24 cellular contexts compared by ENCODE assay signal in the genomic region with DNA sequence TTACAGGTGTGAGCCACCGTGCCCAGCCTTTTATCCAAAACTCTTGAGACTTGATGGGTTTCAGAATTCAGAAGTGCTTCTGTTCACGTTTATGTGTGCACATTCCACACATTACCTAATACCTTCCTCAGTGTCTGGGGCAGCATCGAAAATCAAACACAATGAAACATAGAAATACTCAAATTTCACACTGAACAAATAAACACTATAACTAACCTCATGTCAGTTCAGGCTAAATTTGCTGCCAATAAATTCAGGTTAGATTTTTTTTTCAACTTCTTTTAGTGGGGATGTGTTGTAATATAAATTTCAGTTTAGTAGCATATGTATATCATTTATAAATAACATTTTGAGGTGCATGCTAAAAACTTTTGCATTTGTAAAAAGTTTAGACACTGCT. TPM values are rescaled to one million over a fixed set of nuclear protein-coding genes. Genes with fewer than 3 reads are reported as not detected.
A peak's percentile ranks its signal among the peaks of the same experiment; 100 is the strongest.
DNase-seq lines count a peak whose midpoint lies in the region; ATAC-seq and TF ChIP-seq lines count a peak whose summit lies in the region.
"Had no signal": no experiment of that assay in that cellular context is flagged by ENCODE, and none has a peak within 500 bp of the region (broad histone marks: within the 10 kb centered on the region; RNA-seq: fewer than 3 reads in every experiment).

No MANE protein-coding gene starts in this region.

- no peak overlapping the region for H4K8ac ChIP-seq in mesenchymal stem cell (ENCODE audit: low read length)

- H3K18ac ChIP-seq in mesenchymal stem cell (ENCODE audit: low read depth in 1 of 2, low read length in 2 of 2) = no peak overlapping the region

- no peaks in the 10 kb centered on the region for H3K9me3 Mint-ChIP-seq in activated T-helper 1 cell treated with anti-CD3 and anti-CD28 coated beads, Interleukin-12 subunit alpha, Interleukin-12 subunit beta, Interleukin-2, Interleukin-4 antibody, amounts not matched to agents 30 ng/mL and 10 ng/mL and 1 ng/mL, durations not matched to agents 14 hours and 24 hours and 36 hours
- no peaks in the 10 kb centered on the region for H3K9me3 Mint-ChIP-seq in effector memory CD8-positive, alpha-beta T cell
- H3K9me3 Mint-ChIP-seq: CD4-positive, CD25-positive, alpha-beta regulatory T cell had no signal

- no peak overlapping the region for H2BK15ac ChIP-seq in mesenchymal stem cell (ENCODE audit: low read depth, poor library complexity, severe bottlenecking)

- H2BK12ac ChIP-seq in mesenchymal stem cell (ENCODE audit: low read length in 2 of 2) = no peak overlapping the region

- no peak for TF ChIP-seq RAD21 in HCT116 (IDR thresholded peaks at IDR 0.05; ENCODE audit: low read depth)

- no TSS peak for BruUV-seq in HCT116 (replicated peaks; lab: Mats Ljungman, UMichigan)

- no peak overlapping the region for H3K4ac ChIP-seq in mesenchymal stem cell (ENCODE audit: low read depth in 1 of 2, low read length in 2 of 2)

- intact Hi-C loops in HCT116 (cut with micrococcal nuclease) (no loop called here), left ventricle myocardium superior (cut with micrococcal nuclease) (loop anchor here (10.0 kb wide), 1 partner anchor 152 kb away; a partner anchor contains a TSS)
- intact Hi-C loops in activated T-helper 1 cell treated with anti-CD3 and anti-CD28 coated beads, Interleukin-12 subunit alpha, Interleukin-12 subunit beta, Interleukin-2, Interleukin-4 antibody, amounts not matched to agents 30 ng/mL and 10 ng/mL and 1 ng/mL, durations not matched to agents 14 hours and 24 hours and 36 hours (cut with micrococcal nuclease) = no loop called here

- H3K36me3 Mint-ChIP-seq in activated T-helper 1 cell treated with anti-CD3 and anti-CD28 coated beads, Interleukin-12 subunit alpha, Interleukin-12 subunit beta, Interleukin-2, Interleukin-4 antibody, amounts not matched to agents 30 ng/mL and 10 ng/mL and 1 ng/mL, durations not matched to agents 14 hours and 24 hours and 36 hours (ENCODE audit: low read depth) = peaks cover 28% of the 10 kb centered on the region
- H3K36me3 Mint-ChIP-seq in effector memory CD8-positive, alpha-beta T cell (ENCODE audit: insufficient read depth) = peaks cover 4% of the 10 kb centered on the region

- CTCF ChIA-PET in HCT116 (lab: Charles Lee) = no interaction called here

- ATAC-seq in HCT116 (no peak), left lobe of liver (no peak), left ventricle myocardium superior (no peak)
- ATAC-seq in effector memory CD8-positive, alpha-beta T cell (replicated peaks) = no peak
- ATAC-seq: natural killer cell treated with Interleukin-12 subunit alpha and Interleukin-12 subunit beta and Interleukin-15 and Interleukin-18, amount 100 ng/mL, for 72 hours; stimulated activated naive CD8-positive, alpha-beta T cell treated with anti-CD3 and anti-CD28 coated beads, Interleukin-15, Interleukin-2, amounts not matched to agents 100 U/mL and 50 U/mL, for 24 hours had no signal

- H2BK120ac ChIP-seq in mesenchymal stem cell (ENCODE audit: low read depth, low read length) = no peak overlapping the region

- TF ChIP-seq CTCF in HCT116 (IDR thresholded peaks at IDR 0.05 in 2 of 3, conservative IDR thresholded peaks at IDR 0.05 in 1 of 3; ENCODE audit: borderline replicate concordance in 1 of 3, insufficient read depth in 1 of 3, low read depth in 2 of 3, low read length in 2 of 3) = no peak

- no peak overlapping the region for H3K9ac ChIP-seq in BLaER1 treated with 17β-estradiol and CSF1 and Interleukin-3, amounts not matched to agents 10 nM and 100 nM
- no peak overlapping the region for H3K9ac ChIP-seq in HCT116 (ENCODE audit: low read length)
- H3K9ac ChIP-seq in mesenchymal stem cell (ENCODE audit: low read length) = no peak overlapping the region
- H3K9ac ChIP-seq: parathyroid adenoma had no signal

- no peaks in the 10 kb centered on the region for H3K27me3 ChIP-seq in BLaER1 treated with 17β-estradiol and CSF1 and Interleukin-3, amounts not matched to agents 10 nM and 100 nM
- H3K27me3 ChIP-seq in HCT116 (ENCODE audit: insufficient read depth, low read length) = no peaks in the 10 kb centered on the region
- no peaks in the 10 kb centered on the region for H3K27me3 ChIP-seq in mesenchymal stem cell (ENCODE audit: control insufficient read depth in 1 of 2, insufficient read depth in 1 of 2, low read length in 2 of 2)
- H3K27me3 ChIP-seq: brain microvascular endothelial cell, right atrium auricular region, vagina had no signal

- RAD21 ChIA-PET in HCT116 (lab: Charles Lee; ENCODE audit: low non-redundant PET in 1 of 2, low total read pairs in 2 of 2, uncharacterized antibody in 2 of 2, unreplicated experiment in 2 of 2) = interaction anchor here in 1 of 2 experiments (0.5 kb wide), 1 partner anchor 154 kb away, joined by 4 read pairs; a partner anchor contains a TSS

- no peaks in the 10 kb centered on the region for H3K27me3 Mint-ChIP-seq in activated T-helper 1 cell treated with anti-CD3 and anti-CD28 coated beads, Interleukin-12 subunit alpha, Interleukin-12 subunit beta, Interleukin-2, Interleukin-4 antibody, amounts not matched to agents 30 ng/mL and 10 ng/mL and 1 ng/mL, durations not matched to agents 14 hours and 24 hours and 36 hours (ENCODE audit: insufficient read depth)
- peaks cover 0 to 6% of the 10 kb centered on the region in 2 donors for H3K27me3 Mint-ChIP-seq in effector memory CD8-positive, alpha-beta T cell
- H3K27me3 Mint-ChIP-seq: CD4-positive, CD25-positive, alpha-beta regulatory T cell had no signal

- TF ChIP-seq POLR2A in HCT116 (IDR thresholded peaks at IDR 0.05; ENCODE audit: borderline replicate concordance, extremely low read depth, insufficient read depth, insufficient read length) = no peak

- H2AFZ ChIP-seq in HCT116 (ENCODE audit: low read depth, low read length, poor library complexity, severe bottlenecking) = no peak overlapping the region
- no peak overlapping the region for H2AFZ ChIP-seq in mesenchymal stem cell (ENCODE audit: low read depth, low read length)
- H2AFZ ChIP-seq: parathyroid adenoma had no signal

- peak overlapping the region; percentile 30 for H3K4me3 Mint-ChIP-seq in activated T-helper 1 cell treated with anti-CD3 and anti-CD28 coated beads, Interleukin-12 subunit alpha, Interleukin-12 subunit beta, Interleukin-2, Interleukin-4 antibody, amounts not matched to agents 30 ng/mL and 10 ng/mL and 1 ng/mL, durations not matched to agents 14 hours and 24 hours and 36 hours
- H3K4me3 Mint-ChIP-seq in effector memory CD8-positive, alpha-beta T cell = no peak overlapping the region
- H3K4me3 Mint-ChIP-seq: natural killer cell treated with Interleukin-12 subunit alpha and Interleukin-12 subunit beta and Interleukin-15 and Interleukin-18, amount 100 ng/mL, for 72 hours had no signal

- H3K9me3 ChIP-seq in BLaER1 treated with 17β-estradiol and CSF1 and Interleukin-3, amounts not matched to agents 10 nM and 100 nM (replicated peaks in 1 of 11) = peaks cover 0 to 12% (median 10%) of the 10 kb centered on the region in 11 experiments; a peak in 12 of 22 replicates
- H3K9me3 ChIP-seq in HCT116 (ENCODE audit: control insufficient read depth in 1 of 2, insufficient read depth in 1 of 2, low read depth in 1 of 2, low read length in 2 of 2) = no peaks in the 10 kb centered on the region
- no peaks in the 10 kb centered on the region for H3K9me3 ChIP-seq in mesenchymal stem cell (ENCODE audit: control insufficient read depth, low read length)
- H3K9me3 ChIP-seq: right atrium auricular region, thoracic aorta, vagina had no signal

- peaks cover 39 to 59% (median 45%) of the 10 kb centered on the region in 10 experiments for H3K4me1 ChIP-seq in BLaER1 treated with 17β-estradiol and CSF1 and Interleukin-3, amounts not matched to agents 10 nM and 100 nM
- H3K4me1 ChIP-seq in HCT116 (ENCODE audit: control insufficient read depth in 1 of 2, insufficient read depth in 2 of 2, low read length in 2 of 2) (peaks cover 11 to 33% of the 10 kb centered on the region in 2 experiments), mesenchymal stem cell (ENCODE audit: control insufficient read depth, insufficient read depth, low read depth, low read length) (peaks cover 10% of the 10 kb centered on the region)
- H3K4me1 ChIP-seq: parathyroid adenoma had no signal

- H2BK5ac ChIP-seq in mesenchymal stem cell (ENCODE audit: low read depth, low read length, poor library complexity, severe bottlenecking) = no peak overlapping the region

- peaks cover 52% of the 10 kb centered on the region for H3K4me1 Mint-ChIP-seq in activated T-helper 1 cell treated with anti-CD3 and anti-CD28 coated beads, Interleukin-12 subunit alpha, Interleukin-12 subunit beta, Interleukin-2, Interleukin-4 antibody, amounts not matched to agents 30 ng/mL and 10 ng/mL and 1 ng/mL, durations not matched to agents 14 hours and 24 hours and 36 hours (ENCODE audit: low read depth)
- H3K4me1 Mint-ChIP-seq in effector memory CD8-positive, alpha-beta T cell (ENCODE audit: low read depth in 2 of 2) = peaks cover 12 to 18% of the 10 kb centered on the region in 2 donors

- H3K9me2 ChIP-seq in HCT116 (ENCODE audit: insufficient read depth) = no peaks in the 10 kb centered on the region

- H3K79me2 ChIP-seq in HCT116 (ENCODE audit: insufficient read depth, low read length) = peaks cover 51% of the 10 kb centered on the region

- H3K36me3 ChIP-seq in BLaER1 treated with 17β-estradiol and CSF1 and Interleukin-3, amounts not matched to agents 10 nM and 100 nM = peaks cover 18 to 45% (median 23%) of the 10 kb centered on the region in 11 experiments; a peak in 21 of 22 replicates
- H3K36me3 ChIP-seq in HCT116 (ENCODE audit: control insufficient read depth in 1 of 2, insufficient read depth in 2 of 2, low read length in 2 of 2) = peaks cover 2 to 17% of the 10 kb centered on the region in 2 experiments
- peaks cover 5 to 28% of the 10 kb centered on the region in 2 experiments for H3K36me3 ChIP-seq in mesenchymal stem cell (ENCODE audit: control insufficient read depth in 1 of 2, insufficient read depth in 2 of 2, low read depth in 1 of 2, low read length in 2 of 2)

- no peak overlapping the region for H3K23ac ChIP-seq in mesenchymal stem cell (ENCODE audit: low read length in 2 of 2)

- H4K20me1 ChIP-seq in BLaER1 treated with 17β-estradiol and CSF1 and Interleukin-3, amounts not matched to agents 10 nM and 100 nM = peaks cover 0 to 6% (median 0%) of the 10 kb centered on the region in 11 experiments; a peak in 2 of 22 replicates
- H4K20me1 ChIP-seq in HCT116 (ENCODE audit: insufficient read depth) = no peaks in the 10 kb centered on the region

- H4K91ac ChIP-seq in mesenchymal stem cell (ENCODE audit: low read length) = no peak overlapping the region

- 73% methylated on average over 3 of the region's 3 CpGs for WGBS in mesenchymal stem cell

- POLR2A ChIA-PET in HCT116 (lab: Charles Lee) = no interaction called here

- no peak overlapping the region for H3K4me3 ChIP-seq in BLaER1 treated with 17β-estradiol and CSF1 and Interleukin-3, amounts not matched to agents 10 nM and 100 nM
- H3K4me3 ChIP-seq in HCT116 (replicated peaks in 1 of 2; ENCODE audit: low read depth in 1 of 2, low read length in 2 of 2) = no peak overlapping the region
- no peak overlapping the region for H3K4me3 ChIP-seq in mesenchymal stem cell (ENCODE audit: insufficient read depth in 1 of 2, low read depth in 1 of 2, low read length in 2 of 2)
- H3K4me3 ChIP-seq: right atrium auricular region, thoracic aorta, vagina had no signal

- H3K4me2 ChIP-seq in BLaER1 treated with 17β-estradiol and CSF1 and Interleukin-3, amounts not matched to agents 10 nM and 100 nM = peak overlapping the region in 8 of 11 experiments; percentile 83 to 95 (median 90); a peak in 10 of 22 replicates
- H3K4me2 ChIP-seq in HCT116 (ENCODE audit: low read length) (peak overlapping the region; percentile 76; the same call in 1 of the 2 replicates), mesenchymal stem cell (ENCODE audit: low read length, poor library complexity, severe bottlenecking) (no peak overlapping the region)

- H3K27ac ChIP-seq in BLaER1 treated with 17β-estradiol and CSF1 and Interleukin-3, amounts not matched to agents 10 nM and 100 nM = no peak overlapping the region
- H3K27ac ChIP-seq in HCT116 (ENCODE audit: low read depth, low read length) = no peak overlapping the region
- peak overlapping the region; percentile 31 for H3K27ac ChIP-seq in mesenchymal stem cell (ENCODE audit: low read length, poor library complexity, severe bottlenecking)
- H3K27ac ChIP-seq: brain microvascular endothelial cell, parathyroid adenoma, right atrium auricular region, vagina had no signal

- H3K14ac ChIP-seq in mesenchymal stem cell (ENCODE audit: low read length in 2 of 2) = no peak overlapping the region

- DNase-seq in HCT116 (ENCODE audit: low read depth, low spot score) = no peak
- no peak for DNase-seq in activated T-helper 1 cell treated with anti-CD3 and anti-CD28 coated beads, Interleukin-12 subunit alpha, Interleukin-12 subunit beta, Interleukin-2, Interleukin-4 antibody, amounts not matched to agents 30 ng/mL and 10 ng/mL and 1 ng/mL, durations not matched to agents 14 hours and 24 hours and 36 hours (ENCODE audit: low spot score)
- no peak for DNase-seq in mesenchymal stem cell
- DNase-seq in effector memory CD8-positive, alpha-beta T cell = no peak
- DNase-seq in left lobe of liver (ENCODE audit: low spot score) = no peak
- DNase-seq in left ventricle myocardium superior = no peak
- no peak for DNase-seq in hypothalamus (lab: John Stamatoyannopoulos, UW)
- DNase-seq: activated CD8-positive, alpha-beta memory T cell treated with anti-CD3 and anti-CD28 coated beads for 24 hours; activated T-cell treated with anti-CD3 and anti-CD28 coated beads, Interleukin-2, amount 50 U/mL, for 1 hour; brain microvascular endothelial cell; CD4-positive, CD25-positive, alpha-beta regulatory T cell; DMS 273 treated with DMSO at 0.1 percent for 48 hours; effector CD8-positive, alpha-beta T cell; hippocampal formation; NCI-H1417; NCI-H2081; stimulated activated CD4-positive, alpha-beta T cell treated with anti-CD3 and anti-CD28 coated beads, Interleukin-4, amount 100 ng/mL, for 4 hours; stimulated activated naive CD8-positive, alpha-beta T cell treated with anti-CD3 and anti-CD28 coated beads, Interleukin-15, Interleukin-2, amounts not matched to agents 100 U/mL and 50 U/mL, for 24 hours had no signal

- peaks cover 8% of the 10 kb centered on the region for H3K79me1 ChIP-seq in mesenchymal stem cell (replicated peaks; ENCODE audit: low read length, poor library complexity, severe bottlenecking)

- peak overlapping the region; percentile 39 for H2AK5ac ChIP-seq in mesenchymal stem cell (ENCODE audit: low read length, severe bottlenecking)

- no peak overlapping the region for H3K27ac Mint-ChIP-seq in activated T-helper 1 cell treated with anti-CD3 and anti-CD28 coated beads, Interleukin-12 subunit alpha, Interleukin-12 subunit beta, Interleukin-2, Interleukin-4 antibody, amounts not matched to agents 30 ng/mL and 10 ng/mL and 1 ng/mL, durations not matched to agents 14 hours and 24 hours and 36 hours
- H3K27ac Mint-ChIP-seq in effector memory CD8-positive, alpha-beta T cell = no peak overlapping the region
- H3K27ac Mint-ChIP-seq: CD4-positive, CD25-positive, alpha-beta regulatory T cell had no signal

RNA-seq across cellular contexts. Expression of a gene that starts 2.8 kb away (rescaled TPM):
- total RNA-seq in HCT116 (2021; ENCODE audit: unreplicated experiment) (42.8 TPM), left lobe of liver (12.4 TPM), left ventricle myocardium superior (20.5 TPM)
- polyA plus RNA-seq in HCT116 (2012) = 20.6 and 25.4 TPM in 2 replicates
- 51.5 and 54.2 TPM in 2 replicates for total RNA-seq in activated T-helper 1 cell treated with anti-CD3 and anti-CD28 coated beads, Interleukin-12 subunit alpha, Interleukin-12 subunit beta, Interleukin-2, Interleukin-4 antibody, amounts not matched to agents 30 ng/mL and 10 ng/mL and 1 ng/mL, durations not matched to agents 14 hours and 24 hours and 36 hours
- polyA plus RNA-seq in mesenchymal stem cell (2013, experiment 1 of 2) = 81.9 TPM
- polyA plus RNA-seq in mesenchymal stem cell (2013, experiment 2 of 2) = 82.4 TPM

RNA-seq across cellular contexts. Expression of a gene that starts 16.6 kb away (rescaled TPM):
- total RNA-seq in HCT116 (2021; ENCODE audit: unreplicated experiment) = 1.7 TPM
- polyA plus RNA-seq in HCT116 (2012) = 0.51 and 0.87 TPM in 2 replicates
- total RNA-seq in activated T-helper 1 cell treated with anti-CD3 and anti-CD28 coated beads, Interleukin-12 subunit alpha, Interleukin-12 subunit beta, Interleukin-2, Interleukin-4 antibody, amounts not matched to agents 30 ng/mL and 10 ng/mL and 1 ng/mL, durations not matched to agents 14 hours and 24 hours and 36 hours = 0.23 and 0.34 TPM in 2 replicates
- 13.3 TPM for polyA plus RNA-seq in mesenchymal stem cell (2013, experiment 1 of 2)
- 13.8 TPM for polyA plus RNA-seq in mesenchymal stem cell (2013, experiment 2 of 2)
- 0.88 TPM for total RNA-seq in left lobe of liver
- 1.5 TPM for total RNA-seq in left ventricle myocardium superior
- total RNA-seq: CD4-positive, CD25-positive, alpha-beta regulatory T cell had no signal
- polyA plus RNA-seq: CD4-positive, CD25-positive, alpha-beta regulatory T cell had no signal
